In genomic region chr1:88916883-88917282, GRCh38 we compare ENCODE assay signal across 27 cellular contexts. TPM values are rescaled to one million over a fixed set of nuclear protein-coding genes. Genes with fewer than 3 reads are reported as not detected.
DNase-seq lines count a peak whose midpoint lies in the region; ATAC-seq and TF ChIP-seq lines count a peak whose summit lies in the region.
"Had no signal": no experiment of that assay in that cellular context is flagged by ENCODE, and none has a peak within 500 bp of the region (broad histone marks: within the 10 kb centered on the region; RNA-seq: fewer than 3 reads in every experiment).

No MANE protein-coding gene starts in this region.

- no peak for ATAC-seq in activated naive CD8-positive, alpha-beta T cell treated with anti-CD3 and anti-CD28 coated beads, Interleukin-2, amount 10 ng/mL, durations not matched to agents 7 days and 5 days (ENCODE audit: low read depth)
- ATAC-seq in activated naive CD8-positive, alpha-beta T cell treated with anti-CD3 and anti-CD28 coated beads, Interleukin-2, amount 50 U/mL, for 24 hours, result no peak
- ATAC-seq in activated T-helper 17 cell treated with anti-CD3 and anti-CD28 coated beads, Interleukin-2, amount 50 U/mL, for 72 hours (replicated peaks), result no peak
- ATAC-seq: HCT116 had no signal

- no peaks in the 10 kb centered on the region for H3K9me2 ChIP-seq in Loucy (replicated peaks; ENCODE audit: low read depth, low read length)

- POLR2A ChIA-PET in activated naive CD8-positive, alpha-beta T cell treated with anti-CD3 and anti-CD28 coated beads, Interleukin-2, amount 10 ng/mL, durations not matched to agents 7 days and 5 days (lab: Charles Lee), result no interaction called here

- peak overlapping the region; percentile 9 for H3K4me3 Mint-ChIP-seq in activated naive CD8-positive, alpha-beta T cell treated with anti-CD3 and anti-CD28 coated beads, Interleukin-2, amount 10 ng/mL, durations not matched to agents 7 days and 5 days
- no peak overlapping the region for H3K4me3 Mint-ChIP-seq in activated naive CD8-positive, alpha-beta T cell treated with anti-CD3 and anti-CD28 coated beads, Interleukin-2, amount 50 U/mL, for 24 hours
- peak overlapping the region; percentile 19 for H3K4me3 Mint-ChIP-seq in activated T-helper 17 cell treated with anti-CD3 and anti-CD28 coated beads, Interleukin-2, amount 50 U/mL, for 72 hours
- H3K4me3 Mint-ChIP-seq: CD14-positive monocyte had no signal

- peaks cover 11% of the 10 kb centered on the region for H3K9me3 Mint-ChIP-seq in activated naive CD8-positive, alpha-beta T cell treated with anti-CD3 and anti-CD28 coated beads, Interleukin-2, amount 10 ng/mL, durations not matched to agents 7 days and 5 days
- peaks cover 41% of the 10 kb centered on the region for H3K9me3 Mint-ChIP-seq in activated naive CD8-positive, alpha-beta T cell treated with anti-CD3 and anti-CD28 coated beads, Interleukin-2, amount 50 U/mL, for 24 hours
- H3K9me3 Mint-ChIP-seq in activated T-helper 17 cell treated with anti-CD3 and anti-CD28 coated beads, Interleukin-2, amount 50 U/mL, for 72 hours, result peaks cover 33% of the 10 kb centered on the region

- in situ Hi-C loops in brain microvascular endothelial cell (cut with HindIII; ENCODE audit: low pct_ligation_motif_present, low sequenced_read_pairs), result no loop called here

- H3K4me1 Mint-ChIP-seq in activated naive CD8-positive, alpha-beta T cell treated with anti-CD3 and anti-CD28 coated beads, Interleukin-2, amount 10 ng/mL, durations not matched to agents 7 days and 5 days, result peaks cover 5% of the 10 kb centered on the region
- peaks cover 11% of the 10 kb centered on the region for H3K4me1 Mint-ChIP-seq in activated naive CD8-positive, alpha-beta T cell treated with anti-CD3 and anti-CD28 coated beads, Interleukin-2, amount 50 U/mL, for 24 hours
- H3K4me1 Mint-ChIP-seq in activated T-helper 17 cell treated with anti-CD3 and anti-CD28 coated beads, Interleukin-2, amount 50 U/mL, for 72 hours, result no peaks in the 10 kb centered on the region
- H3K4me1 Mint-ChIP-seq: CD14-positive monocyte had no signal

- H3K36me3 ChIP-seq in Loucy (ENCODE audit: insufficient read depth, low read length), result no peaks in the 10 kb centered on the region
- no peaks in the 10 kb centered on the region for H3K36me3 ChIP-seq in brain microvascular endothelial cell (replicated peaks)
- H3K36me3 ChIP-seq: BE2C, MG63 had no signal

- DNase-seq in DMS53 (lab: John Stamatoyannopoulos, UW) (peak; percentile 25), DMS53 treated with DMSO at 0.1 percent for 48 hours (lab: John Stamatoyannopoulos, UW; ENCODE audit: unreplicated experiment) (no peak), erythroblast (lab: John Stamatoyannopoulos, UW) (no peak), brain microvascular endothelial cell (no peak)
- no peak for DNase-seq in activated naive CD8-positive, alpha-beta T cell treated with anti-CD3 and anti-CD28 coated beads, Interleukin-2, amount 10 ng/mL, durations not matched to agents 7 days and 5 days
- no peak for DNase-seq in activated naive CD8-positive, alpha-beta T cell treated with anti-CD3 and anti-CD28 coated beads, Interleukin-2, amount 50 U/mL, for 24 hours
- DNase-seq: ACHN; BE2C; CD8-positive, alpha-beta memory T cell; DMS 273 treated with DMSO at 0.1 percent for 48 hours; NCI-H1105; NCI-H1436 treated with DMSO at 0.1 percent for 48 hours; NCI-H187 treated with DMSO at 0.1 percent for 48 hours; NCI-H2171 treated with DMSO at 0.1 percent for 48 hours; NCI-H524 treated with DMSO at 0.1 percent for 48 hours; NCI-H774; NK-92 treated with Interleukin-12 subunit alpha and Interleukin-12 subunit beta, amount 100 ng/mL, for 24 hours; Right ventricle myocardium superior; RPMI8226 had no signal

- H3K9ac ChIP-seq in Loucy (ENCODE audit: low read depth, low read length, poor library complexity, severe bottlenecking), result no peak overlapping the region

- no peaks in the 10 kb centered on the region for H4K20me1 ChIP-seq in Loucy (ENCODE audit: insufficient read depth, low read length, poor library complexity, severe bottlenecking)

- H3K27me3 Mint-ChIP-seq in activated naive CD8-positive, alpha-beta T cell treated with anti-CD3 and anti-CD28 coated beads, Interleukin-2, amount 10 ng/mL, durations not matched to agents 7 days and 5 days, result no peaks in the 10 kb centered on the region
- no peaks in the 10 kb centered on the region for H3K27me3 Mint-ChIP-seq in activated naive CD8-positive, alpha-beta T cell treated with anti-CD3 and anti-CD28 coated beads, Interleukin-2, amount 50 U/mL, for 24 hours
- H3K27me3 Mint-ChIP-seq in activated T-helper 17 cell treated with anti-CD3 and anti-CD28 coated beads, Interleukin-2, amount 50 U/mL, for 72 hours, result no peaks in the 10 kb centered on the region
- H3K27me3 Mint-ChIP-seq: CD8-positive, alpha-beta memory T cell had no signal

- H3K9me3 ChIP-seq in Loucy (ENCODE audit: insufficient read depth, low read depth, low read length), result peaks cover 19% of the 10 kb centered on the region
- H3K9me3 ChIP-seq: BE2C, SJSA1 had no signal

- H3K36me3 Mint-ChIP-seq in activated naive CD8-positive, alpha-beta T cell treated with anti-CD3 and anti-CD28 coated beads, Interleukin-2, amount 10 ng/mL, durations not matched to agents 7 days and 5 days, result peaks cover 38% of the 10 kb centered on the region
- peaks cover 44% of the 10 kb centered on the region for H3K36me3 Mint-ChIP-seq in activated naive CD8-positive, alpha-beta T cell treated with anti-CD3 and anti-CD28 coated beads, Interleukin-2, amount 50 U/mL, for 24 hours (ENCODE audit: low read depth)
- peaks cover 33% of the 10 kb centered on the region for H3K36me3 Mint-ChIP-seq in activated T-helper 17 cell treated with anti-CD3 and anti-CD28 coated beads, Interleukin-2, amount 50 U/mL, for 72 hours (ENCODE audit: low read depth)

- no peak overlapping the region for H3K27ac ChIP-seq in brain microvascular endothelial cell
- H3K27ac ChIP-seq: 22Rv1, HL-60, SJSA1 had no signal

- H3K4me2 ChIP-seq in Loucy (ENCODE audit: low read depth, low read length, poor library complexity, severe bottlenecking), result peak overlapping the region; percentile 13

- H3F3A ChIP-seq in Loucy (ENCODE audit: low read depth), result no peaks in the 10 kb centered on the region

- no peaks in the 10 kb centered on the region for H3K79me2 ChIP-seq in Loucy (ENCODE audit: insufficient read depth, low read length)

- H3K4me1 ChIP-seq in Loucy (ENCODE audit: insufficient read depth, low read length, poor library complexity, severe bottlenecking), result no peaks in the 10 kb centered on the region
- H3K4me1 ChIP-seq: BE2C, SJSA1 had no signal

- TF ChIP-seq CTCF in Loucy (conservative IDR thresholded peaks at IDR 0.05; ENCODE audit: low read length), result no peak
- TF ChIP-seq CTCF in brain microvascular endothelial cell (IDR thresholded peaks at IDR 0.05; ENCODE audit: low read depth, low read length, missing control alignments), result no peak

- H2AFZ ChIP-seq in Loucy (ENCODE audit: low read length), result no peak overlapping the region

- H3K27me3 ChIP-seq in Loucy (ENCODE audit: insufficient read depth, low read length, poor library complexity, severe bottlenecking) (no peaks in the 10 kb centered on the region), brain microvascular endothelial cell (replicated peaks) (no peaks in the 10 kb centered on the region)
- H3K27me3 ChIP-seq: BE2C, MG63, SJSA1 had no signal

- H3K4me3 ChIP-seq in Loucy (ENCODE audit: low read length, poor library complexity, severe bottlenecking) (no peak overlapping the region), brain microvascular endothelial cell (ENCODE audit: low read depth, low read length) (no peak overlapping the region)
- H3K4me3 ChIP-seq: MG63, SJSA1 had no signal

- no peak for TF ChIP-seq POLR2A in erythroblast (IDR thresholded peaks at IDR 0.05; ENCODE audit: low read length)

- no peak overlapping the region for H3K27ac Mint-ChIP-seq in activated naive CD8-positive, alpha-beta T cell treated with anti-CD3 and anti-CD28 coated beads, Interleukin-2, amount 10 ng/mL, durations not matched to agents 7 days and 5 days
- H3K27ac Mint-ChIP-seq in activated naive CD8-positive, alpha-beta T cell treated with anti-CD3 and anti-CD28 coated beads, Interleukin-2, amount 50 U/mL, for 24 hours, result no peak overlapping the region
- H3K27ac Mint-ChIP-seq in activated T-helper 17 cell treated with anti-CD3 and anti-CD28 coated beads, Interleukin-2, amount 50 U/mL, for 72 hours, result peak overlapping the region; percentile 13
- H3K27ac Mint-ChIP-seq: CD8-positive, alpha-beta memory T cell had no signal

RNA-seq across cellular contexts. Expression of gene GTF2B, which starts 25.5 kb away (rescaled TPM):
- total RNA-seq in activated naive CD8-positive, alpha-beta T cell treated with anti-CD3 and anti-CD28 coated beads, Interleukin-2, amount 10 ng/mL, durations not matched to agents 7 days and 5 days, result 10 to 100 TPM; 40.2 to 41.7 TPM
- 10 to 100 TPM; 38.8 to 39.3 TPM for total RNA-seq in activated T-helper 17 cell treated with anti-CD3 and anti-CD28 coated beads, Interleukin-2, amount 50 U/mL, for 72 hours
